2 cellular contexts compared by ENCODE assay signal in genomic region chrX:44873415-44874270, GRCh38.
TF ChIP-seq lines count a peak whose summit lies in the region.

No MANE protein-coding gene starts in this region.

TF ChIP-seq in GM23338, 12 proteins besides CTCF, POLR2A, EP300 and RAD21:
- TF ChIP-seq JUNB (IDR thresholded peaks at IDR 0.05; ENCODE audit: unreplicated experiment) (no peak), STAT1 (IDR thresholded peaks at IDR 0.05; ENCODE audit: unreplicated experiment) (no peak), EZH2phosphoT487 (IDR thresholded peaks at IDR 0.05; ENCODE audit: unreplicated experiment) (no peak), ETS1 (IDR thresholded peaks at IDR 0.05) (no peak), CREB1 (CRISPR knock-in tag; IDR thresholded peaks at IDR 0.05; ENCODE audit: low read depth) (no peak), ZNF114 (CRISPR knock-in tag; IDR thresholded peaks at IDR 0.05) (no peak), ZNF331 (CRISPR knock-in tag; IDR thresholded peaks at IDR 0.05; ENCODE audit: low read depth) (no peak), NANOG (IDR thresholded peaks at IDR 0.05; ENCODE audit: borderline replicate concordance) (no peak), POLR2AphosphoS5 (IDR thresholded peaks at IDR 0.05; ENCODE audit: low read depth) (no peak), EZH2 (IDR thresholded peaks at IDR 0.05; ENCODE audit: low read depth, unreplicated experiment) (no peak), REST (IDR thresholded peaks at IDR 0.05; ENCODE audit: unreplicated experiment) (no peak)
- TF ChIP-seq, protein P1, sequence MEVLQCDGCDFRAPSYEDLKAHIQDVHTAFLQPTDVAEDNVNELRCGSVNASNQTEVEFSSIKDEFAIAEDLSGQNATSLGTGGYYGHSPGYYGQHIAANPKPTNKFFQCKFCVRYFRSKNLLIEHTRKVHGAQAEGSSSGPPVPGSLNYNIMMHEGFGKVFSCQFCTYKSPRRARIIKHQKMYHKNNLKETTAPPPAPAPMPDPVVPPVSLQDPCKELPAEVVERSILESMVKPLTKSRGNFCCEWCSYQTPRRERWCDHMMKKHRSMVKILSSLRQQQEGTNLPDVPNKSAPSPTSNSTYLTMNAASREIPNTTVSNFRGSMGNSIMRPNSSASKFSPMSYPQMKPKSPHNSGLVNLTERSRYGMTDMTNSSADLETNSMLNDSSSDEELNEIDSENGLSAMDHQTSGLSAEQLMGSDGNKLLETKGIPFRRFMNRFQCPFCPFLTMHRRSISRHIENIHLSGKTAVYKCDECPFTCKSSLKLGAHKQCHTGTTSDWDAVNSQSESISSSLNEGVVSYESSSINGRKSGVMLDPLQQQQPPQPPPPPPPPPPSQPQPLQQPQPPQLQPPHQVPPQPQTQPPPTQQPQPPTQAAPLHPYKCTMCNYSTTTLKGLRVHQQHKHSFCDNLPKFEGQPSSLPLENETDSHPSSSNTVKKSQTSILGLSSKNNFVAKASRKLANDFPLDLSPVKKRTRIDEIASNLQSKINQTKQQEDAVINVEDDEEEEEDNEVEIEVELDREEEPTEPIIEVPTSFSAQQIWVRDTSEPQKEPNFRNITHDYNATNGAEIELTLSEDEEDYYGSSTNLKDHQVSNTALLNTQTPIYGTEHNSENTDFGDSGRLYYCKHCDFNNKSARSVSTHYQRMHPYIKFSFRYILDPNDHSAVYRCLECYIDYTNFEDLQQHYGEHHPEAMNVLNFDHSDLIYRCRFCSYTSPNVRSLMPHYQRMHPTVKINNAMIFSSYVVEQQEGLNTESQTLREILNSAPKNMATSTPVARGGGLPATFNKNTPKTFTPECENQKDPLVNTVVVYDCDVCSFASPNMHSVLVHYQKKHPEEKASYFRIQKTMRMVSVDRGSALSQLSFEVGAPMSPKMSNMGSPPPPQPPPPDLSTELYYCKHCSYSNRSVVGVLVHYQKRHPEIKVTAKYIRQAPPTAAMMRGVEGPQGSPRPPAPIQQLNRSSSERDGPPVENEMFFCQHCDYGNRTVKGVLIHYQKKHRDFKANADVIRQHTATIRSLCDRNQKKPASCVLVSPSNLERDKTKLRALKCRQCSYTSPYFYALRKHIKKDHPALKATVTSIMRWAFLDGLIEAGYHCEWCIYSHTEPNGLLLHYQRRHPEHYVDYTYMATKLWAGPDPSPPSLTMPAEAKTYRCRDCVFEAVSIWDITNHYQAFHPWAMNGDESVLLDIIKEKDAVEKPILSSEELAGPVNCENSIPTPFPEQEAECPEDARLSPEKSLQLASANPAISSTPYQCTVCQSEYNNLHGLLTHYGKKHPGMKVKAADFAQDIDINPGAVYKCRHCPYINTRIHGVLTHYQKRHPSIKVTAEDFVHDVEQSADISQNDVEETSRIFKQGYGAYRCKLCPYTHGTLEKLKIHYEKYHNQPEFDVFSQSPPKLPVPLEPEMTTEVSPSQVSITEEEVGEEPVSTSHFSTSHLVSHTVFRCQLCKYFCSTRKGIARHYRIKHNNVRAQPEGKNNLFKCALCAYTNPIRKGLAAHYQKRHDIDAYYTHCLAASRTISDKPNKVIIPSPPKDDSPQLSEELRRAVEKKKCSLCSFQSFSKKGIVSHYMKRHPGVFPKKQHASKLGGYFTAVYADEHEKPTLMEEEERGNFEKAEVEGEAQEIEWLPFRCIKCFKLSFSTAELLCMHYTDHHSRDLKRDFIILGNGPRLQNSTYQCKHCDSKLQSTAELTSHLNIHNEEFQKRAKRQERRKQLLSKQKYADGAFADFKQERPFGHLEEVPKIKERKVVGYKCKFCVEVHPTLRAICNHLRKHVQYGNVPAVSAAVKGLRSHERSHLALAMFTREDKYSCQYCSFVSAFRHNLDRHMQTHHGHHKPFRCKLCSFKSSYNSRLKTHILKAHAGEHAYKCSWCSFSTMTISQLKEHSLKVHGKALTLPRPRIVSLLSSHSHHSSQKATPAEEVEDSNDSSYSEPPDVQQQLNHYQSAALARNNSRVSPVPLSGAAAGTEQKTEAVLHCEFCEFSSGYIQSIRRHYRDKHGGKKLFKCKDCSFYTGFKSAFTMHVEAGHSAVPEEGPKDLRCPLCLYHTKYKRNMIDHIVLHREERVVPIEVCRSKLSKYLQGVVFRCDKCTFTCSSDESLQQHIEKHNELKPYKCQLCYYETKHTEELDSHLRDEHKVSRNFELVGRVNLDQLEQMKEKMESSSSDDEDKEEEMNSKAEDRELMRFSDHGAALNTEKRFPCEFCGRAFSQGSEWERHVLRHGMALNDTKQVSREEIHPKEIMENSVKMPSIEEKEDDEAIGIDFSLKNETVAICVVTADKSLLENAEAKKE (CRISPR knock-in tag; IDR thresholded peaks at IDR 0.05): no peak

TF ChIP-seq in H1, 55 proteins besides CTCF, POLR2A, EP300 and RAD21:
- TF ChIP-seq PHF8 (conservative IDR thresholded peaks at IDR 0.05; ENCODE audit: low read depth, low read length) (peak; percentile 26; the same call in 1 of the 2 replicates), SP1 (IDR thresholded peaks at IDR 0.05; ENCODE audit: low read depth, low read length) (no peak), RBBP5 (IDR thresholded peaks at IDR 0.05; ENCODE audit: borderline replicate concordance, low read depth, low read length) (peak; percentile 29; the same call in 1 of the 2 replicates), HDAC6 (IDR thresholded peaks at IDR 0.05; ENCODE audit: low read depth, low read length) (no peak), HDAC2 (IDR thresholded peaks at IDR 0.05; ENCODE audit: borderline replicate concordance in 1 of 2, low read depth in 2 of 2, low read length in 2 of 2) (no peak), ASH2L (IDR thresholded peaks at IDR 0.05; ENCODE audit: low read length) (peak; percentile 53), YY1 (IDR thresholded peaks at IDR 0.05; ENCODE audit: low read depth, low read length) (peak; percentile 74; the same call in 1 of the 2 replicates), POLR2AphosphoS5 (IDR thresholded peaks at IDR 0.05; ENCODE audit: low read depth, low read length) (0 out of 2 replicates have a peak, but pooled peaks have one; percentile 34), CEBPB (IDR thresholded peaks at IDR 0.05; ENCODE audit: low read depth, low read length) (0 out of 2 replicates have a peak, but pooled peaks have one; percentile 9), USF2 (IDR thresholded peaks at IDR 0.05; ENCODE audit: low read length) (no peak), SIN3A (conservative IDR thresholded peaks at IDR 0.05 in 1 of 2, IDR thresholded peaks at IDR 0.05 in 1 of 2; ENCODE audit: low read depth in 1 of 2, low read length in 2 of 2) (no peak)
TF ChIP-seq in H1: peak in this region for 6.
